In genomic region chr10:23158370-23158769, GRCh38 we compare ENCODE assay signal across 1 cellular context.
TF ChIP-seq lines count a peak whose summit lies in the region.

No MANE protein-coding gene starts in this region.

TF ChIP-seq in WTC11, 78 proteins besides CTCF, POLR2A, EP300 and RAD21 (continued from another document):
- TF ChIP-seq ARID4B (CRISPR knock-in tag; IDR thresholded peaks at IDR 0.05; ENCODE audit: borderline replicate concordance) (no peak), OVOL2 (CRISPR knock-in tag; IDR thresholded peaks at IDR 0.05; ENCODE audit: borderline replicate concordance) (no peak), ZNF396 (CRISPR knock-in tag; IDR thresholded peaks at IDR 0.05; ENCODE audit: borderline replicate concordance) (no peak), USF2 (CRISPR knock-in tag; IDR thresholded peaks at IDR 0.05) (no peak), FOXP4 (CRISPR knock-in tag; IDR thresholded peaks at IDR 0.05) (no peak), RORB (CRISPR knock-in tag; IDR thresholded peaks at IDR 0.05) (no peak), GABPB1 (CRISPR knock-in tag; IDR thresholded peaks at IDR 0.05) (no peak), ZBTB21 (CRISPR knock-in tag; IDR thresholded peaks at IDR 0.05; ENCODE audit: borderline replicate concordance) (no peak), ZNF317 (CRISPR knock-in tag; IDR thresholded peaks at IDR 0.05; ENCODE audit: borderline replicate concordance, low read depth) (no peak), NFE2L1 (CRISPR knock-in tag; IDR thresholded peaks at IDR 0.05) (no peak)
